In the genomic region with DNA sequence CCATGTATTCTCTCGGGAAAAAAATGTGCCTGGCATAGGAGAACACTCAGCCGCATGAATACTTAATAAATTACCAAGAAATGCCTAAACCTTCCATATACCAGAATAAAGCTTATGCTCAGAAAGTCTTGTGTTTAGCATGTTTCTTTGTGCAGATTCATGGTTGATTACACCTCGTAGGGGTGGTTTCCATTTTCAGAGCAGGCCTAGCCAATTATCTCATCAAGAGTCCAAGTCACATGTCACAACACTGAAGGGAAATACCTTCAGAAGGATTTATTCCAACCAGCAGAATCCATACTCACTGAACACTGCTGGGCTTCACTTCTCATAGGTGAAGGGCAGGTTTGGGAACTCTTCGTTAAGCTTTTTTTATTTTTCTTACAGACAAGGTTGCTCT, we compare ENCODE assay signal across 26 cellular contexts.
"Had no signal": no experiment of that assay in that cellular context is flagged by ENCODE, and none has a peak within 500 bp of the region (broad histone marks: within the 10 kb centered on the region; RNA-seq: fewer than 3 reads in every experiment).

No MANE protein-coding gene starts in this region.

- H3K27ac ChIP-seq: neutrophil, pancreas, psoas muscle, right lobe of liver, sigmoid colon, stomach, thoracic aorta, thyroid gland, tibial nerve, upper lobe of left lung, vagina had no signal

- ATAC-seq: naive thymus-derived CD4-positive, alpha-beta T cell; natural killer cell; pancreas; psoas muscle; right cardiac atrium; right lobe of liver; stimulated activated effector memory CD8-positive, alpha-beta T cell treated with anti-CD3 and anti-CD28 coated beads, Interleukin-12 subunit alpha, Interleukin-12 subunit beta, amount 100 ng/mL, for 72 hours; stimulated activated naive B cell treated with anti-CD40 and anti-IgM and Interleukin-4, amounts not matched to agents 10 μg/mL and 1 μg/mL and 100 μg/mL, for 72 hours had no signal

- DNase-seq: naive thymus-derived CD4-positive, alpha-beta T cell; natural killer cell; nucleus accumbens; pancreas; posterior cingulate gyrus; psoas muscle; right cardiac atrium; right lobe of liver; sigmoid colon; small intestine; stimulated activated CD4-positive, alpha-beta T cell treated with anti-CD3 and anti-CD28 coated beads, Interleukin-15, amount 100 ng/mL, for 24 hours; stimulated activated CD4-positive, alpha-beta T cell treated with anti-CD3 and anti-CD28 coated beads, Interleukin-2, amount 100 ng/mL, for 24 hours; stimulated activated CD4-positive, alpha-beta T cell treated with anti-CD3 and anti-CD28 coated beads, Interleukin-2, amount 100 ng/mL, for 48 hours; stimulated activated CD4-positive, alpha-beta T cell treated with anti-CD3 and anti-CD28 coated beads, Interleukin-4, amount 100 ng/mL, for 24 hours; stimulated activated naive B cell treated with anti-CD40 and anti-IgM and Interleukin-4, amounts not matched to agents 10 μg/mL and 1 μg/mL and 100 μg/mL, for 72 hours; stimulated activated naive CD4-positive, alpha-beta T cell treated with Interleukin-2 at 50 U/mL for 16 hours; stomach; thyroid gland; trophoblast cell; upper lobe of left lung had no signal

- H3K9me3 ChIP-seq: neutrophil, pancreas, right lobe of liver, sigmoid colon, thoracic aorta, thyroid gland, tibial nerve, upper lobe of left lung, vagina had no signal

- H3K4me1 ChIP-seq: pancreas, psoas muscle, right lobe of liver, sigmoid colon, stomach, thyroid gland, tibial nerve, upper lobe of left lung, vagina had no signal

- H3K36me3 ChIP-seq: neutrophil, pancreas, right lobe of liver, sigmoid colon, stomach, thoracic aorta, thyroid gland, tibial nerve, upper lobe of left lung, vagina had no signal

- H3K4me3 ChIP-seq: pancreas, psoas muscle, right lobe of liver, sigmoid colon, stomach, thoracic aorta, thyroid gland, tibial nerve, upper lobe of left lung, vagina had no signal

- FAIRE-seq: pancreas, small intestine, urothelium cell line had no signal

- H3K27me3 ChIP-seq: neutrophil, pancreas, right lobe of liver, sigmoid colon, stomach, thyroid gland, tibial nerve, upper lobe of left lung, vagina had no signal
